Comparison of ENCODE assay signal across 1 cellular context in genomic region chr6:144141470-144141869, GRCh38.
TF ChIP-seq lines count a peak whose summit lies in the region.

No MANE protein-coding gene starts in this region.

TF ChIP-seq in endothelial cell of umbilical vein, 7 proteins besides CTCF, POLR2A, EP300 and RAD21:
- TF ChIP-seq EZH2 (IDR thresholded peaks at IDR 0.05; ENCODE audit: borderline replicate concordance, low read depth, low read length, severe bottlenecking) (no peak), JUN (IDR thresholded peaks at IDR 0.05; ENCODE audit: borderline replicate concordance, insufficient read depth, insufficient read length, low read depth) (no peak), POLR2AphosphoS5 (IDR thresholded peaks at IDR 0.05; ENCODE audit: insufficient read depth, low read depth, low read length) (no peak), FOS (IDR thresholded peaks at IDR 0.05; ENCODE audit: borderline replicate concordance, insufficient read depth, low read length) (no peak), MYC (IDR thresholded peaks at IDR 0.05; ENCODE audit: low read depth, low read length) (no peak), GATA2 (IDR thresholded peaks at IDR 0.05; ENCODE audit: insufficient read depth, insufficient read length, low read depth, low read length) (no peak)
- TF ChIP-seq, protein P1, sequence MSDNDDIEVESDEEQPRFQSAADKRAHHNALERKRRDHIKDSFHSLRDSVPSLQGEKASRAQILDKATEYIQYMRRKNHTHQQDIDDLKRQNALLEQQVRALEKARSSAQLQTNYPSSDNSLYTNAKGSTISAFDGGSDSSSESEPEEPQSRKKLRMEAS (IDR thresholded peaks at IDR 0.05; ENCODE audit: insufficient read depth, insufficient read length) = no peak
